Comparison of ENCODE assay signal across 1 cellular context in the genomic region with DNA sequence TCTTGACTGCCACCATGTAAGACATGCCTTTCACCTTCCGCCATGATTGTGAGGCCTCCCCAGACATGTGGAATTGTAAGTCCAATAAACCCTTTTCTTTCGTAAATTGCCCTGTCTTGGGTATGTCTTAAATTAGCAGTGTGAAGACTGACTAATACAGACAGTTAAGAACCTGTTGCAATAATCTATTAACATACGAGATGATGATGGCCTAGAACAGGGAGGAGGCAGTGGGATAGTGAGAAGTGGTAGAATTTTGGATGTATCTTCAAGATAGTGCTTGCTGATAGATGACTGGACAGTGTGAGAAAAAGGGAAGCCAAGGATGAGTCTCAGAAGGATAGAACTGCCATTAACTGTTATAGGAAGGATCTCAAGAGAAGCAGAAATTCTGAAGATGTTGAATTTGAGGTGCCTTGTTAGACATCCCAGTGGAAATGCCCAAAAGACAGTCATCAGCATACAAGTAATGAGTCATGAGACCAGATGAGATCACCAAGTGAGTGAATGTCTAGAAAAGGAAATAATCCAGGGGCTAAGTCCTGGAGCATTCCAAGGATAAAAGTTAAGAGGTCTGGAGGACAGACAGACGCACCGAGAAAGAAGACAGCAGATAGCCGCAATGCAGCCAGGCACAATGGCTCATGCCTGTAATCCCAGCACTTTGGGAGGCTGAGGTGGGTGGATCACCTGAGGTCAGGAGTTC.
TF ChIP-seq lines count a peak whose summit lies in the region.

No MANE protein-coding gene starts in this region.

TF ChIP-seq in SK-N-SH, 30 proteins besides CTCF, POLR2A, EP300 and RAD21 (continued from another document):
- TF ChIP-seq, protein P1, sequence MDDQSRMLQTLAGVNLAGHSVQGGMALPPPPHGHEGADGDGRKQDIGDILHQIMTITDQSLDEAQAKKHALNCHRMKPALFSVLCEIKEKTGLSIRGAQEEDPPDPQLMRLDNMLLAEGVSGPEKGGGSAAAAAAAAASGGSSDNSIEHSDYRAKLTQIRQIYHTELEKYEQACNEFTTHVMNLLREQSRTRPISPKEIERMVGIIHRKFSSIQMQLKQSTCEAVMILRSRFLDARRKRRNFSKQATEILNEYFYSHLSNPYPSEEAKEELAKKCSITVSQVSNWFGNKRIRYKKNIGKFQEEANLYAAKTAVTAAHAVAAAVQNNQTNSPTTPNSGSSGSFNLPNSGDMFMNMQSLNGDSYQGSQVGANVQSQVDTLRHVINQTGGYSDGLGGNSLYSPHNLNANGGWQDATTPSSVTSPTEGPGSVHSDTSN (IDR thresholded peaks at IDR 0.05): no peak
- TF ChIP-seq RFX5 (IDR thresholded peaks at IDR 0.05; ENCODE audit: low read length) (no peak), EZH2phosphoT487 (IDR thresholded peaks at IDR 0.05; ENCODE audit: borderline replicate concordance, low read depth) (no peak), POLR2AphosphoS5 (IDR thresholded peaks at IDR 0.05; ENCODE audit: low read depth, low read length) (peak; percentile 16; the same call in 1 of the 2 replicates), RXRA (IDR thresholded peaks at IDR 0.05; ENCODE audit: borderline replicate concordance, low read depth) (0 out of 2 replicates have a peak, but pooled peaks have one; percentile 5), TCF12 (IDR thresholded peaks at IDR 0.05) (peak; percentile 54; the same call in 1 of the 2 replicates), JUND (IDR thresholded peaks at IDR 0.05) (peak; percentile 66), FOXJ3 (CRISPR knock-in tag; IDR thresholded peaks at IDR 0.05) (no peak), TEAD4 (IDR thresholded peaks at IDR 0.05; ENCODE audit: borderline replicate concordance, insufficient read depth) (no peak), MXI1 (IDR thresholded peaks at IDR 0.05; ENCODE audit: low read depth, low read length) (no peak), GABPA (IDR thresholded peaks at IDR 0.05; ENCODE audit: low read depth) (no peak), FOSL2 (IDR thresholded peaks at IDR 0.05; ENCODE audit: borderline replicate concordance, low read depth) (peak; percentile 90), NRF1 (IDR thresholded peaks at IDR 0.05; ENCODE audit: low read depth, low read length) (no peak), GATA2 (CRISPR knock-in tag; IDR thresholded peaks at IDR 0.05) (no peak), RCOR1 (IDR thresholded peaks at IDR 0.05; ENCODE audit: low read length) (no peak), CHD2 (IDR thresholded peaks at IDR 0.05; ENCODE audit: low read length, partially characterized antibody) (no peak)
- TF ChIP-seq, protein P2, sequence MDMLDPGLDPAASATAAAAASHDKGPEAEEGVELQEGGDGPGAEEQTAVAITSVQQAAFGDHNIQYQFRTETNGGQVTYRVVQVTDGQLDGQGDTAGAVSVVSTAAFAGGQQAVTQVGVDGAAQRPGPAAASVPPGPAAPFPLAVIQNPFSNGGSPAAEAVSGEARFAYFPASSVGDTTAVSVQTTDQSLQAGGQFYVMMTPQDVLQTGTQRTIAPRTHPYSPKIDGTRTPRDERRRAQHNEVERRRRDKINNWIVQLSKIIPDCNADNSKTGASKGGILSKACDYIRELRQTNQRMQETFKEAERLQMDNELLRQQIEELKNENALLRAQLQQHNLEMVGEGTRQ (IDR thresholded peaks at IDR 0.05; ENCODE audit: borderline replicate concordance, low read depth, low read length): no peak
- TF ChIP-seq, protein P3, sequence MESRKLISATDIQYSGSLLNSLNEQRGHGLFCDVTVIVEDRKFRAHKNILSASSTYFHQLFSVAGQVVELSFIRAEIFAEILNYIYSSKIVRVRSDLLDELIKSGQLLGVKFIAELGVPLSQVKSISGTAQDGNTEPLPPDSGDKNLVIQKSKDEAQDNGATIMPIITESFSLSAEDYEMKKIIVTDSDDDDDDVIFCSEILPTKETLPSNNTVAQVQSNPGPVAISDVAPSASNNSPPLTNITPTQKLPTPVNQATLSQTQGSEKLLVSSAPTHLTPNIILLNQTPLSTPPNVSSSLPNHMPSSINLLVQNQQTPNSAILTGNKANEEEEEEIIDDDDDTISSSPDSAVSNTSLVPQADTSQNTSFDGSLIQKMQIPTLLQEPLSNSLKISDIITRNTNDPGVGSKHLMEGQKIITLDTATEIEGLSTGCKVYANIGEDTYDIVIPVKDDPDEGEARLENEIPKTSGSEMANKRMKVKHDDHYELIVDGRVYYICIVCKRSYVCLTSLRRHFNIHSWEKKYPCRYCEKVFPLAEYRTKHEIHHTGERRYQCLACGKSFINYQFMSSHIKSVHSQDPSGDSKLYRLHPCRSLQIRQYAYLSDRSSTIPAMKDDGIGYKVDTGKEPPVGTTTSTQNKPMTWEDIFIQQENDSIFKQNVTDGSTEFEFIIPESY (IDR thresholded peaks at IDR 0.05; ENCODE audit: borderline replicate concordance, low read depth): no peak
- TF ChIP-seq, protein P4, sequence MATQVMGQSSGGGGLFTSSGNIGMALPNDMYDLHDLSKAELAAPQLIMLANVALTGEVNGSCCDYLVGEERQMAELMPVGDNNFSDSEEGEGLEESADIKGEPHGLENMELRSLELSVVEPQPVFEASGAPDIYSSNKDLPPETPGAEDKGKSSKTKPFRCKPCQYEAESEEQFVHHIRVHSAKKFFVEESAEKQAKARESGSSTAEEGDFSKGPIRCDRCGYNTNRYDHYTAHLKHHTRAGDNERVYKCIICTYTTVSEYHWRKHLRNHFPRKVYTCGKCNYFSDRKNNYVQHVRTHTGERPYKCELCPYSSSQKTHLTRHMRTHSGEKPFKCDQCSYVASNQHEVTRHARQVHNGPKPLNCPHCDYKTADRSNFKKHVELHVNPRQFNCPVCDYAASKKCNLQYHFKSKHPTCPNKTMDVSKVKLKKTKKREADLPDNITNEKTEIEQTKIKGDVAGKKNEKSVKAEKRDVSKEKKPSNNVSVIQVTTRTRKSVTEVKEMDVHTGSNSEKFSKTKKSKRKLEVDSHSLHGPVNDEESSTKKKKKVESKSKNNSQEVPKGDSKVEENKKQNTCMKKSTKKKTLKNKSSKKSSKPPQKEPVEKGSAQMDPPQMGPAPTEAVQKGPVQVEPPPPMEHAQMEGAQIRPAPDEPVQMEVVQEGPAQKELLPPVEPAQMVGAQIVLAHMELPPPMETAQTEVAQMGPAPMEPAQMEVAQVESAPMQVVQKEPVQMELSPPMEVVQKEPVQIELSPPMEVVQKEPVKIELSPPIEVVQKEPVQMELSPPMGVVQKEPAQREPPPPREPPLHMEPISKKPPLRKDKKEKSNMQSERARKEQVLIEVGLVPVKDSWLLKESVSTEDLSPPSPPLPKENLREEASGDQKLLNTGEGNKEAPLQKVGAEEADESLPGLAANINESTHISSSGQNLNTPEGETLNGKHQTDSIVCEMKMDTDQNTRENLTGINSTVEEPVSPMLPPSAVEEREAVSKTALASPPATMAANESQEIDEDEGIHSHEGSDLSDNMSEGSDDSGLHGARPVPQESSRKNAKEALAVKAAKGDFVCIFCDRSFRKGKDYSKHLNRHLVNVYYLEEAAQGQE (IDR thresholded peaks at IDR 0.05; ENCODE audit: low read depth, low read length): no peak
- TF ChIP-seq, protein P5, sequence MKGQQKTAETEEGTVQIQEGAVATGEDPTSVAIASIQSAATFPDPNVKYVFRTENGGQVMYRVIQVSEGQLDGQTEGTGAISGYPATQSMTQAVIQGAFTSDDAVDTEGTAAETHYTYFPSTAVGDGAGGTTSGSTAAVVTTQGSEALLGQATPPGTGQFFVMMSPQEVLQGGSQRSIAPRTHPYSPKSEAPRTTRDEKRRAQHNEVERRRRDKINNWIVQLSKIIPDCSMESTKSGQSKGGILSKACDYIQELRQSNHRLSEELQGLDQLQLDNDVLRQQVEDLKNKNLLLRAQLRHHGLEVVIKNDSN (IDR thresholded peaks at IDR 0.05; ENCODE audit: borderline replicate concordance, low read depth): no peak
